Comparison of ENCODE assay signal across 28 cellular contexts in the genomic region with DNA sequence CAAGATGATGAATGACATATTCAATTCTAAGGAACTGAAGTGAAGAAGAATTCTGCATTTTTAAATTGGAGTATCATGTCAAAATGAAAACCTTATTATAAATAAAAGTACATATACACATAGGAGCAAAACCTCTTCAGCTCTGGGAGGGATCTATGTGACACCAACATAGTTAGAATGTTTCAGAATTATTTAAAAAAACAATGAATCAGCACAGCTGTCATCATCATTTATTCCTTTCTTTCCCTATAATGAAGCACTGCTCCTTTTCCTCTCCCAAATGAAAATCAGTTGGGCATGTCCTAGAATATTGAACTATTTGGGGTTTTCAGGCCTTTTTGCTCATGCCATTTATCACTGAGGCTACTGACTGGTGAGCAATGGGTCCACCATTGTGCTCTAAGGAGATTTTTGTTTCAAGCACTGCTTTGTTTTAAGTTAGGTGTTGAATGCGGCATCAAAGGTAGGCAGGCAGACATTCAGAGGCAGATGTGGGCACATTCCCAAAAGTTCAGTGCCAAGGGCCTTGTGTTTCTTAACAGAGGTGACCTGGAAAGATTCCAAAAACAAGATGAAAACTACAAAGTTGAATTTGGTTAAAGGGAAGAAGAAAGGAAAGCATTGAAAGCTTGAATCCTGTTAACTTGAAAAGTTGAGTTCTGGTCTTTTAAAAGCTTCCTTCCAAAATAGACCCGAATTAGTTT.
DNase-seq lines count a peak whose midpoint lies in the region; ATAC-seq and TF ChIP-seq lines count a peak whose summit lies in the region.
"Had no signal": no experiment of that assay in that cellular context is flagged by ENCODE, and none has a peak within 500 bp of the region (broad histone marks: within the 10 kb centered on the region; RNA-seq: fewer than 3 reads in every experiment).

No MANE protein-coding gene starts in this region.

- no peak for TF ChIP-seq POLR2A in testis (IDR thresholded peaks at IDR 0.05)

- in situ Hi-C loops in ACHN (cut with HindIII; ENCODE audit: low pct_ligation_motif_present, low pct_unique_long_range_greater_than_20kb, low sequenced_read_pairs) = no loop called here

- H3K27ac Mint-ChIP-seq in HFFc6 = no peak overlapping the region
- H3K27ac Mint-ChIP-seq: activated CD4-positive, alpha-beta T cell treated with anti-CD3 and anti-CD28 coated beads, Interleukin-2, amount 10 ng/mL, durations not matched to agents 24 days and 14 days; activated CD8-positive, alpha-beta memory T cell treated with anti-CD3 and anti-CD28 coated beads, Interleukin-2, amount 10 ng/mL, durations not matched to agents 7 days and 5 days; activated naive CD4-positive, alpha-beta T cell treated with anti-CD3 and anti-CD28 coated beads for 36 hours; activated T-cell treated with anti-CD3 and anti-CD28 coated beads, Interleukin-2, amount 50 U/mL, for 72 hours; CD14-positive monocyte; endodermal cell; naive thymus-derived CD8-positive, alpha-beta T cell had no signal

- DNase-seq in ACHN (peak; percentile 5), HFFc6 (peak; percentile 21), dedifferentiated amniotic fluid mesenchymal stem cell (ENCODE audit: extremely low spot score) (peak; percentile 47), midbrain (lab: John Stamatoyannopoulos, UW) (peak; percentile 15), testis (no peak), upper lobe of right lung (no peak), HEK293T (ENCODE audit: extremely low spot score) (no peak)
- DNase-seq: activated CD4-positive, alpha-beta T cell treated with anti-CD3 and anti-CD28 coated beads, Interleukin-2, amount 10 ng/mL, durations not matched to agents 24 days and 14 days; activated CD8-positive, alpha-beta memory T cell treated with anti-CD3 and anti-CD28 coated beads, Interleukin-2, amount 10 ng/mL, durations not matched to agents 7 days and 5 days; activated naive CD4-positive, alpha-beta T cell treated with anti-CD3 and anti-CD28 coated beads for 36 hours; activated T-cell treated with anti-CD3 and anti-CD28 coated beads, Interleukin-2, amount 50 U/mL, for 72 hours; cortex of kidney; endodermal cell; glutamatergic neuron; kidney glomerular epithelial cell; MV-4-11; naive thymus-derived CD8-positive, alpha-beta T cell; NCI-H1694 treated with DMSO at 0.1 percent for 48 hours; NCI-H345; NCI-H774; right cardiac atrium; stimulated activated CD4-positive, alpha-beta T cell treated with anti-CD3 and anti-CD28 coated beads, Interleukin-4, amount 100 ng/mL, for 4 hours; stimulated activated naive CD4-positive, alpha-beta T cell treated with Interleukin-2 at 50 U/mL for 16 hours; WERI-Rb-1 had no signal

- H3K9me3 Mint-ChIP-seq in HFFc6 = no peaks in the 10 kb centered on the region
- H3K9me3 Mint-ChIP-seq: activated CD4-positive, alpha-beta T cell treated with anti-CD3 and anti-CD28 coated beads, Interleukin-2, amount 10 ng/mL, durations not matched to agents 24 days and 14 days; activated naive CD4-positive, alpha-beta T cell treated with anti-CD3 and anti-CD28 coated beads for 36 hours; CD14-positive monocyte; endodermal cell had no signal

- TF ChIP-seq CTCF in HFFc6 (IDR thresholded peaks at IDR 0.05) = no peak
- no peak for TF ChIP-seq CTCF in testis (IDR thresholded peaks at IDR 0.05)
- TF ChIP-seq CTCF in upper lobe of right lung (IDR thresholded peaks at IDR 0.05) = no peak

- WGBS in testis, 2 donors = 69 to 71% methylated on average over 2 of the region's 2 CpGs

- POLR2A ChIA-PET in HEK293T (lab: Yijun Ruan, JAX) = no interaction called here

- H3K4me1 Mint-ChIP-seq in HFFc6 (ENCODE audit: low read depth) = peaks cover 19% of the 10 kb centered on the region
- H3K4me1 Mint-ChIP-seq: activated CD4-positive, alpha-beta T cell treated with anti-CD3 and anti-CD28 coated beads, Interleukin-2, amount 10 ng/mL, durations not matched to agents 24 days and 14 days; activated CD8-positive, alpha-beta memory T cell treated with anti-CD3 and anti-CD28 coated beads, Interleukin-2, amount 10 ng/mL, durations not matched to agents 7 days and 5 days; CD14-positive monocyte; naive thymus-derived CD8-positive, alpha-beta T cell had no signal

- H3K4me1 ChIP-seq in testis (no peaks in the 10 kb centered on the region), upper lobe of right lung (no peaks in the 10 kb centered on the region)

- H3K36me3 Mint-ChIP-seq in HFFc6 (ENCODE audit: low read depth) = no peaks in the 10 kb centered on the region
- H3K36me3 Mint-ChIP-seq: activated CD8-positive, alpha-beta memory T cell treated with anti-CD3 and anti-CD28 coated beads, Interleukin-2, amount 10 ng/mL, durations not matched to agents 7 days and 5 days; CD14-positive monocyte; naive thymus-derived CD8-positive, alpha-beta T cell had no signal

- H3K9me3 ChIP-seq in testis (no peaks in the 10 kb centered on the region), upper lobe of right lung (no peaks in the 10 kb centered on the region)
- H3K9me3 ChIP-seq: tibial nerve had no signal

- intact Hi-C loops in testis (cut with DNase I; ENCODE audit: low total_unique reads) (no loop called here), upper lobe of right lung (cut with DNase I) (no loop called here)

- H3K36me3 ChIP-seq in testis (ENCODE audit: low read depth, missing control alignments) = no peaks in the 10 kb centered on the region
- no peaks in the 10 kb centered on the region for H3K36me3 ChIP-seq in upper lobe of right lung
- H3K36me3 ChIP-seq: tibial nerve, WERI-Rb-1 had no signal

- no peak overlapping the region for H3K27ac ChIP-seq in testis
- H3K27ac ChIP-seq in upper lobe of right lung = no peak overlapping the region
- H3K27ac ChIP-seq: KMS-11, tibial nerve, WERI-Rb-1 had no signal

- H3K27me3 ChIP-seq in testis (no peaks in the 10 kb centered on the region), upper lobe of right lung (no peaks in the 10 kb centered on the region)
- H3K27me3 ChIP-seq: tibial nerve had no signal

- CTCF ChIA-PET in HEK293T (lab: Yijun Ruan, JAX) = no interaction called here

- ATAC-seq in GM21381 (IDR thresholded peaks at IDR 0.05; ENCODE audit: unreplicated experiment) (no peak), upper lobe of right lung (no peak)
- ATAC-seq: activated CD8-positive, alpha-beta memory T cell treated with anti-CD3 and anti-CD28 coated beads, Interleukin-2, amount 10 ng/mL, durations not matched to agents 7 days and 5 days; activated T-cell treated with anti-CD3 and anti-CD28 coated beads, Interleukin-2, amount 50 U/mL, for 72 hours; naive thymus-derived CD8-positive, alpha-beta T cell; right cardiac atrium had no signal

- no peak overlapping the region for H3K4me3 ChIP-seq in testis
- H3K4me3 ChIP-seq in upper lobe of right lung = no peak overlapping the region
- H3K4me3 ChIP-seq: tibial nerve had no signal

- no peaks in the 10 kb centered on the region; the same call in 1 of the 2 replicates for H3K27me3 Mint-ChIP-seq in HFFc6 (ENCODE audit: insufficient read depth)
- H3K27me3 Mint-ChIP-seq: activated CD4-positive, alpha-beta T cell treated with anti-CD3 and anti-CD28 coated beads, Interleukin-2, amount 10 ng/mL, durations not matched to agents 24 days and 14 days; activated CD8-positive, alpha-beta memory T cell treated with anti-CD3 and anti-CD28 coated beads, Interleukin-2, amount 10 ng/mL, durations not matched to agents 7 days and 5 days had no signal

- H3K4me3 Mint-ChIP-seq in HFFc6 = no peak overlapping the region
- H3K4me3 Mint-ChIP-seq: activated CD4-positive, alpha-beta T cell treated with anti-CD3 and anti-CD28 coated beads, Interleukin-2, amount 10 ng/mL, durations not matched to agents 24 days and 14 days; activated CD8-positive, alpha-beta memory T cell treated with anti-CD3 and anti-CD28 coated beads, Interleukin-2, amount 10 ng/mL, durations not matched to agents 7 days and 5 days; activated naive CD4-positive, alpha-beta T cell treated with anti-CD3 and anti-CD28 coated beads for 36 hours; activated T-cell treated with anti-CD3 and anti-CD28 coated beads, Interleukin-2, amount 50 U/mL, for 72 hours; CD14-positive monocyte; endodermal cell; naive thymus-derived CD8-positive, alpha-beta T cell had no signal

TF ChIP-seq in HEK293T, 16 proteins besides CTCF, POLR2A, EP300 and RAD21:
- no peak for TF ChIP-seq PKNOX1 (IDR thresholded peaks at IDR 0.05)
- TF ChIP-seq NFRKB (IDR thresholded peaks at IDR 0.05) = no peak
- TF ChIP-seq CTBP1 (IDR thresholded peaks at IDR 0.05; ENCODE audit: borderline replicate concordance) = no peak
- TF ChIP-seq SP1 (IDR thresholded peaks at IDR 0.05) = no peak
- no peak for TF ChIP-seq HDGF (IDR thresholded peaks at IDR 0.05; ENCODE audit: borderline replicate concordance)
- no peak for TF ChIP-seq ARNT (IDR thresholded peaks at IDR 0.05)
- TF ChIP-seq BHLHE40 (IDR thresholded peaks at IDR 0.05; ENCODE audit: borderline replicate concordance) = no peak
- TF ChIP-seq TARDBP (IDR thresholded peaks at IDR 0.05) = no peak
- no peak for TF ChIP-seq L3MBTL2 (conservative IDR thresholded peaks at IDR 0.05)
- no peak for TF ChIP-seq FOXK2 (IDR thresholded peaks at IDR 0.05)
- TF ChIP-seq ELF4 (IDR thresholded peaks at IDR 0.05) = no peak
- no peak for TF ChIP-seq ZNF384 (IDR thresholded peaks at IDR 0.05)
- TF ChIP-seq LEF1 (IDR thresholded peaks at IDR 0.05; ENCODE audit: borderline replicate concordance) = no peak
- TF ChIP-seq FOXM1 (IDR thresholded peaks at IDR 0.05; ENCODE audit: borderline replicate concordance) = no peak
- no peak for TF ChIP-seq FOXA1 (IDR thresholded peaks at IDR 0.05)
- TF ChIP-seq SUZ12 (IDR thresholded peaks at IDR 0.05) = no peak

Comparison
In these comparisons a context has a peak if more than half of its experiments do, and no peak if none do; other contexts are left out.
1. DNase-seq: peak in ACHN (single experiment), HFFc6 (single experiment), dedifferentiated amniotic fluid mesenchymal stem cell (single experiment) and midbrain (single experiment); none in testis (single experiment), upper lobe of right lung (single experiment) and HEK293T (single experiment).